ENCODE assay signal across 13 cellular contexts in genomic region chr1:169113613-169114119, GRCh38. TPM values are rescaled to one million over a fixed set of nuclear protein-coding genes. Genes with fewer than 3 reads are reported as not detected.
A peak's percentile ranks its signal among the peaks of the same experiment; 100 is the strongest.
DNase-seq lines count a peak whose midpoint lies in the region; ATAC-seq and TF ChIP-seq lines count a peak whose summit lies in the region.
"Had no signal": no experiment of that assay in that cellular context is flagged by ENCODE, and none has a peak within 500 bp of the region (broad histone marks: within the 10 kb centered on the region; RNA-seq: fewer than 3 reads in every experiment).

No MANE protein-coding gene starts in this region.

- no peak for TF ChIP-seq CTCF in right lobe of liver (IDR thresholded peaks at IDR 0.05)

- H4K20me1 ChIP-seq in Karpas-422 (ENCODE audit: insufficient read depth, low read depth, low read length) = no peaks in the 10 kb centered on the region

- H3K9ac ChIP-seq in Karpas-422 (ENCODE audit: low read length) = peak overlapping the region; percentile 44

- H3K4me3 ChIP-seq in Karpas-422 (ENCODE audit: low read length) (peak overlapping the region; percentile 59), right lobe of liver (no peak overlapping the region)
- H3K4me3 ChIP-seq: HAP-1, vagina had no signal

- H3K4me3 Mint-ChIP-seq in dendritic cell treated with granulocyte-macrophage colony-stimulating factor and Interleukin-4, amounts not matched to agents 40 ng/mL and 50 ng/mL, for 4 days = no peak overlapping the region
- H3K4me3 Mint-ChIP-seq: activated naive CD4-positive, alpha-beta T cell treated with anti-CD3 and anti-CD28 coated beads, Interleukin-2, amount 50 U/mL, for 24 hours had no signal

- peaks cover 72% of the 10 kb centered on the region for H3K4me1 Mint-ChIP-seq in dendritic cell treated with granulocyte-macrophage colony-stimulating factor and Interleukin-4, amounts not matched to agents 40 ng/mL and 50 ng/mL, for 4 days (ENCODE audit: low read depth)

- peaks cover 56% of the 10 kb centered on the region for H3K36me3 Mint-ChIP-seq in dendritic cell treated with granulocyte-macrophage colony-stimulating factor and Interleukin-4, amounts not matched to agents 40 ng/mL and 50 ng/mL, for 4 days (ENCODE audit: low read depth)

- H3K4me2 ChIP-seq in Karpas-422 (ENCODE audit: low read depth, low read length, poor library complexity, severe bottlenecking) = peak overlapping the region; percentile 52

- no peaks in the 10 kb centered on the region for H3K79me2 ChIP-seq in Karpas-422 (ENCODE audit: low read length)

- DNase-seq in AG08395 (ENCODE audit: low spot score) = peak; percentile 92
- DNase-seq in Karpas-422 = peak; percentile 58
- no peak for DNase-seq in right lobe of liver
- DNase-seq in stimulated activated CD4-positive, alpha-beta T cell treated with anti-CD3 and anti-CD28 coated beads, Interleukin-15, amount 100 ng/mL, for 24 hours = no peak
- no peak for DNase-seq in posterior vena cava (ENCODE audit: low spot score)
- DNase-seq in HuH-7.5 (ENCODE audit: low spot score) = no peak
- DNase-seq in NCI-H1417 (lab: John Stamatoyannopoulos, UW) = no peak
- DNase-seq: CD4-positive, CD25-positive, alpha-beta regulatory T cell; NK-92 treated with Interleukin-12 subunit alpha and Interleukin-12 subunit beta, amount 100 ng/mL, for 24 hours had no signal

- WGBS in right lobe of liver (ENCODE audit: insufficient coverage, low coverage, low lambda C conversion rate, missing lambda C conversion rate) = 64% methylated on average over 3 of the region's 4 CpGs

- H3K4me1 ChIP-seq in Karpas-422 (ENCODE audit: low read length) (peaks cover 4% of the 10 kb centered on the region), right lobe of liver (peaks cover 0 to 57% (median 25%) of the 10 kb centered on the region in 4 donors)

- H3K36me3 ChIP-seq in Karpas-422 (ENCODE audit: insufficient read depth, low read length) (no peaks in the 10 kb centered on the region), right lobe of liver (peaks cover 0 to 34% (median 15%) of the 10 kb centered on the region in 4 donors)
- H3K36me3 ChIP-seq: vagina had no signal

- H3K27me3 ChIP-seq in Karpas-422 (ENCODE audit: low read length) (no peaks in the 10 kb centered on the region), right lobe of liver (no peaks in the 10 kb centered on the region)
- H3K27me3 ChIP-seq: vagina had no signal

- no peaks in the 10 kb centered on the region for H3K27me3 Mint-ChIP-seq in dendritic cell treated with granulocyte-macrophage colony-stimulating factor and Interleukin-4, amounts not matched to agents 40 ng/mL and 50 ng/mL, for 4 days
- H3K27me3 Mint-ChIP-seq: activated naive CD4-positive, alpha-beta T cell treated with anti-CD3 and anti-CD28 coated beads, Interleukin-2, amount 50 U/mL, for 24 hours; CD4-positive, CD25-positive, alpha-beta regulatory T cell had no signal

- peak in 1 of 4 donors; percentile 5 for ATAC-seq in right lobe of liver

- peak overlapping the region; percentile 20 for H3K27ac Mint-ChIP-seq in dendritic cell treated with granulocyte-macrophage colony-stimulating factor and Interleukin-4, amounts not matched to agents 40 ng/mL and 50 ng/mL, for 4 days
- H3K27ac Mint-ChIP-seq: activated naive CD4-positive, alpha-beta T cell treated with anti-CD3 and anti-CD28 coated beads, Interleukin-2, amount 50 U/mL, for 24 hours; CD4-positive, CD25-positive, alpha-beta regulatory T cell had no signal

- H2AFZ ChIP-seq in Karpas-422 (ENCODE audit: low read length) = peak overlapping the region; percentile 78; the same call in 1 of the 2 replicates

- no peak overlapping the region for H3K27ac ChIP-seq in Karpas-422 (ENCODE audit: low read length)
- H3K27ac ChIP-seq in right lobe of liver = peak overlapping the region; percentile 6 to 45 (median 25)
- H3K27ac ChIP-seq: vagina had no signal

- no peaks in the 10 kb centered on the region for H3K9me2 ChIP-seq in Karpas-422 (replicated peaks; ENCODE audit: insufficient read depth, low read length)

- TF ChIP-seq POLR2A in right lobe of liver (IDR thresholded peaks at IDR 0.05) = no peak

- no peaks in the 10 kb centered on the region for H3K9me3 ChIP-seq in Karpas-422 (ENCODE audit: low read length)
- H3K9me3 ChIP-seq in right lobe of liver = no peaks in the 10 kb centered on the region
- H3K9me3 ChIP-seq: HAP-1, vagina had no signal

- no peaks in the 10 kb centered on the region for H3K9me3 Mint-ChIP-seq in dendritic cell treated with granulocyte-macrophage colony-stimulating factor and Interleukin-4, amounts not matched to agents 40 ng/mL and 50 ng/mL, for 4 days
- H3K9me3 Mint-ChIP-seq: activated naive CD4-positive, alpha-beta T cell treated with anti-CD3 and anti-CD28 coated beads, Interleukin-2, amount 50 U/mL, for 24 hours; CD4-positive, CD25-positive, alpha-beta regulatory T cell had no signal

- intact Hi-C loops in dendritic cell treated with granulocyte-macrophage colony-stimulating factor and Interleukin-4, amounts not matched to agents 40 ng/mL and 50 ng/mL, for 4 days (cut with micrococcal nuclease) = loop anchor here (10.0 kb wide), 2 partner anchors 371 to 769 kb away; partner anchors contain the start of gene SLC19A2
- intact Hi-C loops in right lobe of liver (cut with DNase I) (no loop called here), posterior vena cava (cut with DNase I) (no loop called here)

RNA-seq across cellular contexts. Expression of gene ATP1B1, which starts 7.2 kb away (rescaled TPM):
- not detected in 2 replicates for total RNA-seq in Karpas-422 (2014; rRNA removed; shearing (Covaris generic); ENCODE audit: low replicate concordance)
- total RNA-seq in right lobe of liver (10 to 100 TPM; 69.6 to 99.5 (median 78.5) TPM), posterior vena cava (10 to 100 TPM; 17.2 to 20.8 TPM)

Comparison
In these comparisons a context has a peak if more than half of its experiments do, and no peak if none do; other contexts are left out.
1. DNase-seq: peak in AG08395 (single experiment) and Karpas-422 (single experiment); none in right lobe of liver (0 of 3), stimulated activated CD4-positive, alpha-beta T cell treated with anti-CD3 and anti-CD28 coated beads, Interleukin-15, amount 100 ng/mL, for 24 hours (single experiment), posterior vena cava (single experiment), HuH-7.5 (single experiment) and NCI-H1417 (0 of 3).
2. RNA of gene ATP1B1, which starts 7.2 kb away (total RNA-seq): 69.6 to 99.5 TPM in right lobe of liver and 17.2 to 20.8 TPM in posterior vena cava; not detected in Karpas-422; every median in the first group is over 10 times any median in the second.